In the genomic region with DNA sequence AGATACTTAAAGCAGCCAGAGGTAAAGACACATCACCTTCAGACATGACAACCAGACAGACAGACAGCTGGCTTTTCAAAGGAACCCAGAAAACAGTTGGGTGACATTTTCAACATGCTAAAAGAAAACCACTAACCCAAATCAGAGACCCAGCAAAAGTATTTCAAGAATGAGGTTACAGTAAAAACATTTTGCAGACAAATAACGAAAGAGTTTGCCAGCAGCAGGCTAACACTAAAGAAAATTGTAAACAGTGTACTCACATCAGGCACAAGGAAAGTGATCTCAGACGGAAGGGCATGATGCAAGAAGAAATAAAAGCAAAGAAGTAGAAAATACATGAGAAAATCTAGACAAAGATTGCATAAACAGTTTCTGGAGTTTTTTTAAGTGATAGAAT, we compare ENCODE assay signal across 16 cellular contexts. TPM values are rescaled to one million over a fixed set of nuclear protein-coding genes. Genes with fewer than 3 reads are reported as not detected.
DNase-seq lines count a peak whose midpoint lies in the region; ATAC-seq and TF ChIP-seq lines count a peak whose summit lies in the region.
"Had no signal": no experiment of that assay in that cellular context is flagged by ENCODE, and none has a peak within 500 bp of the region (broad histone marks: within the 10 kb centered on the region; RNA-seq: fewer than 3 reads in every experiment).

No MANE protein-coding gene starts in this region.

- H3K9me3 Mint-ChIP-seq in CD4-positive, alpha-beta memory T cell = no peaks in the 10 kb centered on the region
- H3K9me3 Mint-ChIP-seq in T-helper 2 cell treated with Interferon-gamma antibody and Interleukin-4, amounts not matched to agents 5 μg/mL and 100 μg/mL, for 36 hours = no peaks in the 10 kb centered on the region
- H3K9me3 Mint-ChIP-seq in nephron progenitor cell = no peaks in the 10 kb centered on the region
- no peaks in the 10 kb centered on the region for H3K9me3 Mint-ChIP-seq in activated CD4-positive, alpha-beta memory T cell treated with anti-CD3 and anti-CD28 coated beads for 36 hours
- H3K9me3 Mint-ChIP-seq: naive B cell had no signal

- WGBS in heart left ventricle, 4 donors = 65 to 70% (median 67%) methylated on average over 2 of the region's 2 CpGs

- peak overlapping the region in 5 of 7 donors; percentile 8 to 90 (median 62) for H3K27ac Mint-ChIP-seq in CD4-positive, alpha-beta memory T cell
- peak overlapping the region; percentile 18 for H3K27ac Mint-ChIP-seq in T-helper 2 cell treated with Interferon-gamma antibody and Interleukin-4, amounts not matched to agents 5 μg/mL and 100 μg/mL, for 36 hours
- H3K27ac Mint-ChIP-seq in nephron progenitor cell = no peak overlapping the region
- no peak overlapping the region for H3K27ac Mint-ChIP-seq in activated CD4-positive, alpha-beta memory T cell treated with anti-CD3 and anti-CD28 coated beads for 36 hours

- no peaks in the 10 kb centered on the region for H3K36me3 ChIP-seq in CD4-positive, alpha-beta memory T cell (ENCODE audit: insufficient read depth, low read length)
- no peaks in the 10 kb centered on the region for H3K36me3 ChIP-seq in heart left ventricle
- no peaks in the 10 kb centered on the region for H3K36me3 ChIP-seq in left lung
- H3K36me3 ChIP-seq: BLaER1 treated with 17β-estradiol and CSF1 and Interleukin-3, amounts not matched to agents 10 nM and 100 nM; thoracic aorta had no signal

- H3K4me3 Mint-ChIP-seq in CD4-positive, alpha-beta memory T cell = peak overlapping the region in 3 of 8 donors; percentile 4 to 39 (median 13)
- H3K4me3 Mint-ChIP-seq in T-helper 2 cell treated with Interferon-gamma antibody and Interleukin-4, amounts not matched to agents 5 μg/mL and 100 μg/mL, for 36 hours = peak overlapping the region; percentile 29
- no peak overlapping the region for H3K4me3 Mint-ChIP-seq in nephron progenitor cell
- no peak overlapping the region for H3K4me3 Mint-ChIP-seq in activated CD4-positive, alpha-beta memory T cell treated with anti-CD3 and anti-CD28 coated beads for 36 hours
- H3K4me3 Mint-ChIP-seq: naive B cell had no signal

- DNase-seq in AG04450 (ENCODE audit: low read depth, low spot score) = peak; percentile 57
- DNase-seq in CD4-positive, alpha-beta memory T cell = no peak
- no peak for DNase-seq in T-helper 2 cell treated with Interferon-gamma antibody and Interleukin-4, amounts not matched to agents 5 μg/mL and 100 μg/mL, for 36 hours (ENCODE audit: low spot score)
- DNase-seq in fibroblast of pulmonary artery (ENCODE audit: low read depth) = peak; percentile 50
- no peak for DNase-seq in nephron progenitor cell
- DNase-seq in heart left ventricle = no peak
- no peak for DNase-seq in left lung
- DNase-seq in activated CD4-positive, alpha-beta memory T cell treated with anti-CD3 and anti-CD28 coated beads for 36 hours = no peak
- DNase-seq: activated gamma-delta T cell treated with Interleukin-2 at 50 U/mL for 16 hours, left colon, naive B cell, NCI-H2029 treated with DMSO at 0.1 percent for 48 hours, NCI-H526 treated with DMSO at 0.1 percent for 48 hours, RPMI8226 had no signal

- peaks cover 14 to 17% (median 15%) of the 10 kb centered on the region in 4 donors for H3K4me1 Mint-ChIP-seq in CD4-positive, alpha-beta memory T cell
- peaks cover 14% of the 10 kb centered on the region for H3K4me1 Mint-ChIP-seq in T-helper 2 cell treated with Interferon-gamma antibody and Interleukin-4, amounts not matched to agents 5 μg/mL and 100 μg/mL, for 36 hours (ENCODE audit: low read depth)
- peaks cover 3% of the 10 kb centered on the region for H3K4me1 Mint-ChIP-seq in nephron progenitor cell
- peaks cover 14% of the 10 kb centered on the region for H3K4me1 Mint-ChIP-seq in activated CD4-positive, alpha-beta memory T cell treated with anti-CD3 and anti-CD28 coated beads for 36 hours (ENCODE audit: low read depth)

- POLR2A ChIA-PET in AG04450 (lab: Yijun Ruan, JAX) = no interaction called here
- POLR2A ChIA-PET in CD4-positive, alpha-beta memory T cell (lab: Charles Lee; ENCODE audit: partially characterized antibody) = interaction anchor here (1.0 to 6.7 kb wide), 2 partner anchors 83 to 139 kb away, joined by 3 to 199 read pairs; a partner anchor contains a TSS
- POLR2A ChIA-PET in activated CD4-positive, alpha-beta memory T cell treated with anti-CD3 and anti-CD28 coated beads for 36 hours (lab: Charles Lee) = no interaction called here

- H3K36me3 Mint-ChIP-seq in CD4-positive, alpha-beta memory T cell = no peaks in the 10 kb centered on the region
- H3K36me3 Mint-ChIP-seq in T-helper 2 cell treated with Interferon-gamma antibody and Interleukin-4, amounts not matched to agents 5 μg/mL and 100 μg/mL, for 36 hours (ENCODE audit: low read depth) = peaks cover 4% of the 10 kb centered on the region
- no peaks in the 10 kb centered on the region for H3K36me3 Mint-ChIP-seq in nephron progenitor cell (ENCODE audit: low read depth)
- no peaks in the 10 kb centered on the region for H3K36me3 Mint-ChIP-seq in activated CD4-positive, alpha-beta memory T cell treated with anti-CD3 and anti-CD28 coated beads for 36 hours
- H3K36me3 Mint-ChIP-seq: naive B cell had no signal

- TF ChIP-seq CTCF in AG04450 (IDR thresholded peaks at IDR 0.05; ENCODE audit: low read depth, low read length) = no peak
- no peak for TF ChIP-seq CTCF in fibroblast of pulmonary artery (IDR thresholded peaks at IDR 0.05; ENCODE audit: low read length, missing control alignments)
- no peak for TF ChIP-seq CTCF in nephron progenitor cell (IDR thresholded peaks at IDR 0.05)
- no peak for TF ChIP-seq CTCF in heart left ventricle (IDR thresholded peaks at IDR 0.05)
- no peak for TF ChIP-seq CTCF in left lung (IDR thresholded peaks at IDR 0.05)

- H3K9me3 ChIP-seq in AG04450 (ENCODE audit: control insufficient read depth, insufficient read depth, low read length) (peaks cover 3% of the 10 kb centered on the region; the same call in 1 of the 2 replicates), heart left ventricle (no peaks in the 10 kb centered on the region), left lung (no peaks in the 10 kb centered on the region)
- no peaks in the 10 kb centered on the region for H3K9me3 ChIP-seq in CD4-positive, alpha-beta memory T cell (ENCODE audit: control insufficient read depth in 1 of 2, low read length in 2 of 2)
- H3K9me3 ChIP-seq: BLaER1 treated with 17β-estradiol and CSF1 and Interleukin-3, amounts not matched to agents 10 nM and 100 nM; thoracic aorta had no signal

- H3K27ac ChIP-seq in AG04450 (ENCODE audit: low read depth, low read length) = peak overlapping the region; percentile 39
- H3K27ac ChIP-seq in CD4-positive, alpha-beta memory T cell (ENCODE audit: low read depth, low read length) = no peak overlapping the region
- H3K27ac ChIP-seq in heart left ventricle = no peak overlapping the region
- H3K27ac ChIP-seq in left lung = no peak overlapping the region
- H3K27ac ChIP-seq: BLaER1 treated with 17β-estradiol and CSF1 and Interleukin-3, amounts not matched to agents 10 nM and 100 nM; thoracic aorta had no signal

- H3K4me1 ChIP-seq in CD4-positive, alpha-beta memory T cell (ENCODE audit: insufficient read depth, low read length) = peaks cover 17% of the 10 kb centered on the region
- peaks cover 0 to 13% (median 2%) of the 10 kb centered on the region in 12 donors for H3K4me1 ChIP-seq in heart left ventricle
- peaks cover 0 to 18% of the 10 kb centered on the region in 2 donors for H3K4me1 ChIP-seq in left lung

- H3K27me3 ChIP-seq in AG04450 (ENCODE audit: control insufficient read depth, insufficient read depth, low read length) = no peaks in the 10 kb centered on the region
- H3K27me3 ChIP-seq in CD4-positive, alpha-beta memory T cell (ENCODE audit: insufficient read depth, low read length) = no peaks in the 10 kb centered on the region
- H3K27me3 ChIP-seq in heart left ventricle = no peaks in the 10 kb centered on the region
- H3K27me3 ChIP-seq in left lung = no peaks in the 10 kb centered on the region
- H3K27me3 ChIP-seq: BLaER1 treated with 17β-estradiol and CSF1 and Interleukin-3, amounts not matched to agents 10 nM and 100 nM had no signal

- ATAC-seq in heart left ventricle (no peak), left lung (no peak)
- ATAC-seq: left colon had no signal

- CTCF ChIA-PET in AG04450 (lab: Charles Lee) = interaction anchor here (1.3 to 1.8 kb wide), 2 partner anchors 138 to 140 kb away, joined by 3 to 20 read pairs; no protein-coding TSS in a partner anchor
- CTCF ChIA-PET in CD4-positive, alpha-beta memory T cell (lab: Charles Lee; ENCODE audit: partially characterized antibody) = interaction anchor here (1.2 to 7.1 kb wide), 3 partner anchors 139 to 174 kb away, joined by 11 to 152 read pairs (median 89); no protein-coding TSS in a partner anchor
- CTCF ChIA-PET in activated CD4-positive, alpha-beta memory T cell treated with anti-CD3 and anti-CD28 coated beads for 36 hours (lab: Charles Lee) = interaction anchor here (1.0 to 1.1 kb wide), 2 partner anchors 139 to 142 kb away, joined by 3 to 4 read pairs; no protein-coding TSS in a partner anchor

- H3K27me3 Mint-ChIP-seq in CD4-positive, alpha-beta memory T cell = peaks cover 0 to 3% of the 10 kb centered on the region in 2 donors
- peaks cover 12% of the 10 kb centered on the region for H3K27me3 Mint-ChIP-seq in T-helper 2 cell treated with Interferon-gamma antibody and Interleukin-4, amounts not matched to agents 5 μg/mL and 100 μg/mL, for 36 hours (ENCODE audit: low read depth)
- H3K27me3 Mint-ChIP-seq in nephron progenitor cell (ENCODE audit: low read depth, poor library complexity) = peaks cover 22% of the 10 kb centered on the region
- no peaks in the 10 kb centered on the region for H3K27me3 Mint-ChIP-seq in activated CD4-positive, alpha-beta memory T cell treated with anti-CD3 and anti-CD28 coated beads for 36 hours
- H3K27me3 Mint-ChIP-seq: naive B cell had no signal

- no peak for TF ChIP-seq POLR2A in heart left ventricle (IDR thresholded peaks at IDR 0.05)

- intact Hi-C loops in CD4-positive, alpha-beta memory T cell (cut with micrococcal nuclease) = no loop called here
- intact Hi-C loops in heart left ventricle (cut with DNase I) (loop anchor here in 1 of 10 donors (10.0 kb wide), 1 partner anchor 171 kb away; no protein-coding TSS in a partner anchor), left lung (cut with DNase I) (loop anchor here in 1 of 2 donors (10.0 kb wide), 1 partner anchor 141 kb away; no protein-coding TSS in a partner anchor)
- intact Hi-C loops in activated CD4-positive, alpha-beta memory T cell treated with anti-CD3 and anti-CD28 coated beads for 36 hours (cut with micrococcal nuclease) = no loop called here

- H3K4me3 ChIP-seq in AG04450 (ENCODE audit: low read depth, low read length) (no peak overlapping the region), fibroblast of pulmonary artery (replicated peaks; ENCODE audit: low read depth, low read length) (no peak overlapping the region), heart left ventricle (no peak overlapping the region), left lung (no peak overlapping the region)
- no peak overlapping the region for H3K4me3 ChIP-seq in CD4-positive, alpha-beta memory T cell (ENCODE audit: low read length in 2 of 2)
- H3K4me3 ChIP-seq: BLaER1 treated with 17β-estradiol and CSF1 and Interleukin-3, amounts not matched to agents 10 nM and 100 nM; thoracic aorta had no signal

RNA-seq across cellular contexts. Expression of a gene that starts 46.4 kb away (rescaled TPM):
- polyA plus RNA-seq in AG04450 (2011; rRNA removed) = 42.5 and 54.3 TPM in 2 replicates
- polyA minus RNA-seq in AG04450 (2011; rRNA and poly(A)+ RNA removed) = 59.5 and 63.7 TPM in 2 replicates
- total RNA-seq in CD4-positive, alpha-beta memory T cell = 100 to 1,000 TPM; 107 TPM
- polyA plus RNA-seq in CD4-positive, alpha-beta memory T cell = 100 to 1,000 TPM; 127 to 147 TPM
- 10 to 100 TPM; 39.3 to 83.8 (median 47.8) TPM for total RNA-seq in heart left ventricle
- 10 to 100 TPM; 26.2 to 93.4 TPM for polyA plus RNA-seq in heart left ventricle
- 10 to 100 TPM; 72.1 to 73.9 TPM for total RNA-seq in left lung
- 100 to 1,000 TPM; 100 to 113 TPM for total RNA-seq in activated CD4-positive, alpha-beta memory T cell treated with anti-CD3 and anti-CD28 coated beads for 36 hours

RNA-seq across cellular contexts. Expression of a gene that starts 58.9 kb away (rescaled TPM):
- polyA plus RNA-seq in AG04450 (2011; rRNA removed) (164 and 177 TPM in 2 replicates), heart left ventricle (10 to 100 TPM; 34.1 to 94.5 TPM)
- polyA minus RNA-seq in AG04450 (2011; rRNA and poly(A)+ RNA removed) = 53.8 and 56.3 TPM in 2 replicates
- total RNA-seq in CD4-positive, alpha-beta memory T cell = 10 to 100 TPM; 50.9 to 51.7 TPM
- 100 to 1,000 TPM; 113 to 128 TPM for polyA plus RNA-seq in CD4-positive, alpha-beta memory T cell
- total RNA-seq in heart left ventricle (10 to 100 TPM; 32.0 to 71.8 (median 37.5) TPM), left lung (10 to 100 TPM; 57.1 to 62.3 TPM)
- 10 to 100 TPM; 43.8 to 44.3 TPM for total RNA-seq in activated CD4-positive, alpha-beta memory T cell treated with anti-CD3 and anti-CD28 coated beads for 36 hours

Comparison
In these comparisons a context has a peak if more than half of its experiments do, and no peak if none do; other contexts are left out.
1. DNase-seq: peak in AG04450 (single experiment) and fibroblast of pulmonary artery (single experiment); none in CD4-positive, alpha-beta memory T cell (0 of 5), T-helper 2 cell treated with Interferon-gamma antibody and Interleukin-4, amounts not matched to agents 5 μg/mL and 100 μg/mL, for 36 hours (single experiment), nephron progenitor cell (single experiment), heart left ventricle (0 of 5), left lung (0 of 2) and activated CD4-positive, alpha-beta memory T cell treated with anti-CD3 and anti-CD28 coated beads for 36 hours (single experiment).
2. H3K27ac Mint-ChIP-seq: peak in CD4-positive, alpha-beta memory T cell (5 of 7) and T-helper 2 cell treated with Interferon-gamma antibody and Interleukin-4, amounts not matched to agents 5 μg/mL and 100 μg/mL, for 36 hours (single experiment); none in nephron progenitor cell (single experiment) and activated CD4-positive, alpha-beta memory T cell treated with anti-CD3 and anti-CD28 coated beads for 36 hours (single experiment).